ENCODE assay signal across 8 cellular contexts in genomic region chr12:52155048-52155868, GRCh38. TPM values are rescaled to one million over a fixed set of nuclear protein-coding genes. Genes with fewer than 3 reads are reported as not detected.
A peak's percentile ranks its signal among the peaks of the same experiment; 100 is the strongest.
DNase-seq lines count a peak whose midpoint lies in the region; ATAC-seq, FAIRE-seq and TF ChIP-seq lines count a peak whose summit lies in the region.
"Had no signal": no experiment of that assay in that cellular context is flagged by ENCODE, and none has a peak within 500 bp of the region (broad histone marks: within the 10 kb centered on the region; RNA-seq: fewer than 3 reads in every experiment).

No MANE protein-coding gene starts in this region.

- no peak for TF ChIP-seq CTCF in bronchial epithelial cell (IDR thresholded peaks at IDR 0.05; ENCODE audit: insufficient read depth, low read length, severe bottlenecking)

- no peaks in the 10 kb centered on the region for H3K36me3 Mint-ChIP-seq in naive thymus-derived CD8-positive, alpha-beta T cell
- no peaks in the 10 kb centered on the region for H3K36me3 Mint-ChIP-seq in stimulated activated effector memory CD8-positive, alpha-beta T cell treated with anti-CD3 and anti-CD28 coated beads, Interleukin-12 subunit alpha, Interleukin-12 subunit beta, amount 100 ng/mL, for 72 hours

- peaks cover 2 to 18% (median 10%) of the 10 kb centered on the region in 5 donors for H3K27me3 Mint-ChIP-seq in naive thymus-derived CD8-positive, alpha-beta T cell

- peak; percentile 43 for FAIRE-seq in bronchial epithelial cell (lab: Jason Lieb, UNC)

- no peak overlapping the region for H3K4me3 ChIP-seq in bronchial epithelial cell (ENCODE audit: low read depth, low read length)

- POLR2A ChIA-PET in naive thymus-derived CD8-positive, alpha-beta T cell (lab: Charles Lee), result interaction anchor here (0.6 to 1.5 kb wide), 3 partner anchors 12 to 650 kb away, joined by 4 to 5 read pairs (median 5); no protein-coding TSS in a partner anchor

- peak; percentile 77 for DNase-seq in DMS153 (lab: John Stamatoyannopoulos, UW)
- DNase-seq in HT1080 (ENCODE audit: low read depth), result peak; percentile 71
- peak; percentile 95 for DNase-seq in bronchial epithelial cell (ENCODE audit: low read depth)
- DNase-seq in naive thymus-derived CD8-positive, alpha-beta T cell, result peak in 9 of 10 donors; percentile 19 to 86 (median 56)
- no peak for DNase-seq in activated CD4-positive, CD25-positive, alpha-beta regulatory T cell treated with anti-CD3 and anti-CD28 coated beads, Interleukin-2, amount 50 U/mL, for 72 hours
- DNase-seq in stimulated activated effector memory CD8-positive, alpha-beta T cell treated with anti-CD3 and anti-CD28 coated beads, Interleukin-12 subunit alpha, Interleukin-12 subunit beta, amount 100 ng/mL, for 72 hours (ENCODE audit: low spot score in 2 of 2), result no peak
- DNase-seq: activated CD8-positive, alpha-beta memory T cell treated with anti-CD3 and anti-CD28 coated beads, Interleukin-2, amount 50 U/mL, for 4 hours had no signal

- H3K27me3 ChIP-seq in bronchial epithelial cell (ENCODE audit: control insufficient read depth, insufficient read depth, low read length), result no peaks in the 10 kb centered on the region

- H3K4me1 Mint-ChIP-seq in naive thymus-derived CD8-positive, alpha-beta T cell, result peaks cover 9 to 29% (median 21%) of the 10 kb centered on the region in 4 donors
- H3K4me1 Mint-ChIP-seq in stimulated activated effector memory CD8-positive, alpha-beta T cell treated with anti-CD3 and anti-CD28 coated beads, Interleukin-12 subunit alpha, Interleukin-12 subunit beta, amount 100 ng/mL, for 72 hours, result peaks cover 21% of the 10 kb centered on the region

- ATAC-seq in naive thymus-derived CD8-positive, alpha-beta T cell, result peak; percentile 75 to 83
- ATAC-seq in GM21528 (IDR thresholded peaks at IDR 0.05; ENCODE audit: low FRiP score, unreplicated experiment), result no peak
- ATAC-seq in stimulated activated effector memory CD8-positive, alpha-beta T cell treated with anti-CD3 and anti-CD28 coated beads, Interleukin-12 subunit alpha, Interleukin-12 subunit beta, amount 100 ng/mL, for 72 hours, result no peak

- no peaks in the 10 kb centered on the region for H3K9me3 Mint-ChIP-seq in naive thymus-derived CD8-positive, alpha-beta T cell
- H3K9me3 Mint-ChIP-seq in stimulated activated effector memory CD8-positive, alpha-beta T cell treated with anti-CD3 and anti-CD28 coated beads, Interleukin-12 subunit alpha, Interleukin-12 subunit beta, amount 100 ng/mL, for 72 hours, result no peaks in the 10 kb centered on the region

- peak overlapping the region; percentile 32 to 94 (median 84) for H3K27ac Mint-ChIP-seq in naive thymus-derived CD8-positive, alpha-beta T cell
- no peak overlapping the region for H3K27ac Mint-ChIP-seq in stimulated activated effector memory CD8-positive, alpha-beta T cell treated with anti-CD3 and anti-CD28 coated beads, Interleukin-12 subunit alpha, Interleukin-12 subunit beta, amount 100 ng/mL, for 72 hours

- H3K4me3 Mint-ChIP-seq in naive thymus-derived CD8-positive, alpha-beta T cell, result peak overlapping the region in 7 of 10 donors; percentile 4 to 71 (median 33)
- H3K4me3 Mint-ChIP-seq in stimulated activated effector memory CD8-positive, alpha-beta T cell treated with anti-CD3 and anti-CD28 coated beads, Interleukin-12 subunit alpha, Interleukin-12 subunit beta, amount 100 ng/mL, for 72 hours, result no peak overlapping the region

- no peaks in the 10 kb centered on the region for H3K36me3 ChIP-seq in bronchial epithelial cell (ENCODE audit: control insufficient read depth, insufficient read depth, low read length)

RNA-seq across cellular contexts. Expression of gene KRT80, which starts 36.6 kb away (rescaled TPM):
- 6.7 and 8.2 TPM in 2 replicates for total RNA-seq in HT1080 (2014; rRNA removed; shearing (Covaris generic))
- polyA plus RNA-seq in HT1080 (2015; cell fraction: cytosol; rRNA removed), result 33.7 and 34.7 TPM in 2 replicates
- polyA plus RNA-seq in HT1080 (2015; cell fraction: nucleus; rRNA removed), result 29.2 and 33.4 TPM in 2 replicates
- total RNA-seq in bronchial epithelial cell, result 14.7 and 66.4 TPM in 2 replicates
- not detected for total RNA-seq in naive thymus-derived CD8-positive, alpha-beta T cell
- polyA plus RNA-seq in naive thymus-derived CD8-positive, alpha-beta T cell, result not detected

Comparison
In these comparisons a context has a peak if more than half of its experiments do, and no peak if none do; other contexts are left out.
1. DNase-seq: peak in DMS153 (single experiment), HT1080 (single experiment), bronchial epithelial cell (single experiment) and naive thymus-derived CD8-positive, alpha-beta T cell (9 of 10); none in activated CD4-positive, CD25-positive, alpha-beta regulatory T cell treated with anti-CD3 and anti-CD28 coated beads, Interleukin-2, amount 50 U/mL, for 72 hours (single experiment) and stimulated activated effector memory CD8-positive, alpha-beta T cell treated with anti-CD3 and anti-CD28 coated beads, Interleukin-12 subunit alpha, Interleukin-12 subunit beta, amount 100 ng/mL, for 72 hours (0 of 2).
2. ATAC-seq: peak in naive thymus-derived CD8-positive, alpha-beta T cell (2 of 2); none in GM21528 (single experiment) and stimulated activated effector memory CD8-positive, alpha-beta T cell treated with anti-CD3 and anti-CD28 coated beads, Interleukin-12 subunit alpha, Interleukin-12 subunit beta, amount 100 ng/mL, for 72 hours (single experiment).